1 cellular context compared by ENCODE assay signal in genomic region chr12:53213348-53213747, GRCh38.
TF ChIP-seq lines count a peak whose summit lies in the region.

No MANE protein-coding gene starts in this region.

TF ChIP-seq in HEK293, 187 proteins besides CTCF, POLR2A, EP300 and RAD21 (continued from another document):
- TF ChIP-seq ZNF529 (tag by site-specific recombination; IDR thresholded peaks at IDR 0.05; ENCODE audit: insufficient replicate concordance) (no peak), ZNF211 (tag by site-specific recombination; IDR thresholded peaks at IDR 0.05; ENCODE audit: low read depth) (no peak), TSHZ1 (tag by site-specific recombination; IDR thresholded peaks at IDR 0.05; ENCODE audit: borderline replicate concordance) (no peak), ZNF391 (tag by site-specific recombination; IDR thresholded peaks at IDR 0.05; ENCODE audit: borderline replicate concordance, low read depth) (0 out of 2 replicates have a peak, but pooled peaks have one; percentile 37), ZNF157 (tag by site-specific recombination; IDR thresholded peaks at IDR 0.05) (no peak), YY1 (tag by site-specific recombination; IDR thresholded peaks at IDR 0.05) (0 out of 2 replicates have a peak, but pooled peaks have one; percentile 24), ZNF175 (tag by site-specific recombination; IDR thresholded peaks at IDR 0.05) (no peak), ZNF561 (tag by site-specific recombination; IDR thresholded peaks at IDR 0.05; ENCODE audit: borderline replicate concordance) (no peak), ZNF701 (tag by site-specific recombination; IDR thresholded peaks at IDR 0.05) (no peak), ATF2 (tag by site-specific recombination; IDR thresholded peaks at IDR 0.05; ENCODE audit: low read depth) (no peak), YY2 (tag by site-specific recombination; IDR thresholded peaks at IDR 0.05) (no peak), ZNF704 (tag by site-specific recombination; IDR thresholded peaks at IDR 0.05) (no peak), ZNF449 (tag by site-specific recombination; IDR thresholded peaks at IDR 0.05) (no peak), ZNF623 (tag by site-specific recombination; IDR thresholded peaks at IDR 0.05) (no peak), KLF9 (tag by site-specific recombination; IDR thresholded peaks at IDR 0.05; ENCODE audit: low read depth) (peak; percentile 46), ZNF398 (tag by site-specific recombination; IDR thresholded peaks at IDR 0.05) (no peak), ZNF654 (tag by site-specific recombination; IDR thresholded peaks at IDR 0.05; ENCODE audit: low read depth) (peak; percentile 86), ZIC2 (tag by site-specific recombination; IDR thresholded peaks at IDR 0.05) (no peak), ZNF350 (tag by site-specific recombination; IDR thresholded peaks at IDR 0.05) (no peak), SP7 (tag by site-specific recombination; IDR thresholded peaks at IDR 0.05) (peak; percentile 51), ZNF692 (tag by site-specific recombination; IDR thresholded peaks at IDR 0.05) (no peak), ZNF311 (tag by site-specific recombination; IDR thresholded peaks at IDR 0.05; ENCODE audit: borderline replicate concordance) (no peak), ZNF558 (tag by site-specific recombination; IDR thresholded peaks at IDR 0.05) (no peak), ZNF664 (tag by site-specific recombination; IDR thresholded peaks at IDR 0.05) (no peak), ZBTB20 (tag by site-specific recombination; IDR thresholded peaks at IDR 0.05) (peak; percentile 89), AEBP2 (tag by site-specific recombination; IDR thresholded peaks at IDR 0.05; ENCODE audit: borderline replicate concordance) (no peak), ZNF433 (tag by site-specific recombination; IDR thresholded peaks at IDR 0.05; ENCODE audit: low read depth) (no peak), ZBTB17 (tag by site-specific recombination; IDR thresholded peaks at IDR 0.05) (peak; percentile 79), RBAK (tag by site-specific recombination; IDR thresholded peaks at IDR 0.05) (no peak), ZNF600 (tag by site-specific recombination; IDR thresholded peaks at IDR 0.05) (peak; percentile 82), ZNF416 (tag by site-specific recombination; IDR thresholded peaks at IDR 0.05) (no peak), SP3 (tag by site-specific recombination; IDR thresholded peaks at IDR 0.05) (no peak; the same call in 1 of the 2 replicates), HOXD13 (CRISPR knock-in tag; IDR thresholded peaks at IDR 0.05; ENCODE audit: borderline replicate concordance) (no peak), ZNF585B (tag by site-specific recombination; IDR thresholded peaks at IDR 0.05) (no peak), KLF17 (tag by site-specific recombination; IDR thresholded peaks at IDR 0.05) (0 out of 2 replicates have a peak, but pooled peaks have one; percentile 67)
TF ChIP-seq in HEK293: peak in this region for 19.
